ENCODE assay signal across 8 cellular contexts in genomic region chr17:18262111-18262510, GRCh38. TPM values are rescaled to one million over a fixed set of nuclear protein-coding genes. Genes with fewer than 3 reads are reported as not detected.
DNase-seq lines count a peak whose midpoint lies in the region; ATAC-seq and TF ChIP-seq lines count a peak whose summit lies in the region.
"Had no signal": no experiment of that assay in that cellular context is flagged by ENCODE, and none has a peak within 500 bp of the region (broad histone marks: within the 10 kb centered on the region; RNA-seq: fewer than 3 reads in every experiment).

No MANE protein-coding gene starts in this region.

- H3K9me3 Mint-ChIP-seq in CD4-positive, alpha-beta memory T cell, result no peaks in the 10 kb centered on the region
- H3K9me3 Mint-ChIP-seq in activated B cell treated with CpG ODN at 0.5 μM for 24 hours, result no peaks in the 10 kb centered on the region

- H2BK12ac ChIP-seq in mesenchymal stem cell (ENCODE audit: low read length in 2 of 2), result no peak overlapping the region

- H2BK5ac ChIP-seq in mesenchymal stem cell (ENCODE audit: low read depth, low read length, poor library complexity, severe bottlenecking), result no peak overlapping the region

- H2AFZ ChIP-seq in mesenchymal stem cell (ENCODE audit: low read depth, low read length), result no peak overlapping the region

- no peaks in the 10 kb centered on the region for H3K27me3 ChIP-seq in CD4-positive, alpha-beta memory T cell (ENCODE audit: insufficient read depth, low read length)
- no peaks in the 10 kb centered on the region for H3K27me3 ChIP-seq in mesenchymal stem cell (ENCODE audit: control insufficient read depth in 1 of 2, insufficient read depth in 1 of 2, low read length in 2 of 2)

- no peak overlapping the region for H3K4ac ChIP-seq in mesenchymal stem cell (ENCODE audit: low read depth in 1 of 2, low read length in 2 of 2)

- peaks cover 13 to 45% (median 26%) of the 10 kb centered on the region in 4 donors for H3K4me1 Mint-ChIP-seq in CD4-positive, alpha-beta memory T cell
- H3K4me1 Mint-ChIP-seq in activated B cell treated with CpG ODN at 0.5 μM for 24 hours, result peaks cover 31% of the 10 kb centered on the region

- peak overlapping the region; percentile 96 for H3K27ac ChIP-seq in CD4-positive, alpha-beta memory T cell (ENCODE audit: low read depth, low read length)
- H3K27ac ChIP-seq in mesenchymal stem cell (ENCODE audit: low read length, poor library complexity, severe bottlenecking) (peak overlapping the region; percentile 77), substantia nigra (ENCODE audit: low read depth, low read length, poor library complexity, severe bottlenecking) (no peak overlapping the region)

- peaks cover 4 to 15% of the 10 kb centered on the region in 2 donors for H3K36me3 Mint-ChIP-seq in CD4-positive, alpha-beta memory T cell
- peaks cover 12% of the 10 kb centered on the region for H3K36me3 Mint-ChIP-seq in activated B cell treated with CpG ODN at 0.5 μM for 24 hours (ENCODE audit: low read depth)

- H3K4me1 ChIP-seq in CD4-positive, alpha-beta memory T cell (ENCODE audit: insufficient read depth, low read length), result peaks cover 37% of the 10 kb centered on the region
- peaks cover 34% of the 10 kb centered on the region for H3K4me1 ChIP-seq in mesenchymal stem cell (ENCODE audit: control insufficient read depth, insufficient read depth, low read depth, low read length)

- ATAC-seq in activated B cell treated with CpG ODN at 0.5 μM for 24 hours (ENCODE audit: low read depth), result no peak

- H3K9ac ChIP-seq in mesenchymal stem cell (ENCODE audit: low read length), result peak overlapping the region; percentile 97

- H2BK120ac ChIP-seq in mesenchymal stem cell (ENCODE audit: low read depth, low read length), result no peak overlapping the region

- H2BK15ac ChIP-seq in mesenchymal stem cell (ENCODE audit: low read depth, poor library complexity, severe bottlenecking), result no peak overlapping the region

- peaks cover 23% of the 10 kb centered on the region for H3K79me1 ChIP-seq in mesenchymal stem cell (replicated peaks; ENCODE audit: low read length, poor library complexity, severe bottlenecking)

- no peak for TF ChIP-seq CTCF in activated B cell treated with CpG ODN at 0.5 μM for 24 hours (IDR thresholded peaks at IDR 0.05)

- H3K4me3 ChIP-seq in CD4-positive, alpha-beta memory T cell (ENCODE audit: low read length in 2 of 2), result no peak overlapping the region
- H3K4me3 ChIP-seq in mesenchymal stem cell (ENCODE audit: insufficient read depth in 1 of 2, low read depth in 1 of 2, low read length in 2 of 2), result peak overlapping the region in 1 of 2 experiments; percentile 87

- H3K27ac Mint-ChIP-seq in CD4-positive, alpha-beta memory T cell, result peak overlapping the region in 6 of 7 donors; percentile 48 to 89 (median 70)
- no peak overlapping the region for H3K27ac Mint-ChIP-seq in activated B cell treated with CpG ODN at 0.5 μM for 24 hours

- no peaks in the 10 kb centered on the region for H3K27me3 Mint-ChIP-seq in CD4-positive, alpha-beta memory T cell
- no peaks in the 10 kb centered on the region for H3K27me3 Mint-ChIP-seq in activated B cell treated with CpG ODN at 0.5 μM for 24 hours

- H3K36me3 ChIP-seq in CD4-positive, alpha-beta memory T cell (ENCODE audit: insufficient read depth, low read length), result peaks cover 21% of the 10 kb centered on the region
- peaks cover 32 to 35% of the 10 kb centered on the region in 2 experiments for H3K36me3 ChIP-seq in mesenchymal stem cell (ENCODE audit: control insufficient read depth in 1 of 2, insufficient read depth in 2 of 2, low read depth in 1 of 2, low read length in 2 of 2)

- no peak overlapping the region for H3K23ac ChIP-seq in mesenchymal stem cell (ENCODE audit: low read length in 2 of 2)

- CTCF ChIA-PET in CD4-positive, alpha-beta memory T cell (lab: Charles Lee; ENCODE audit: partially characterized antibody), result interaction anchor here (1.1 kb wide), 1 partner anchor 364 kb away, joined by 3 read pairs; no protein-coding TSS in a partner anchor
- CTCF ChIA-PET in activated B cell treated with CpG ODN at 0.5 μM for 24 hours (lab: Charles Lee), result no interaction called here

- WGBS in mesenchymal stem cell, result 89% methylated on average over 2 of the region's 2 CpGs

- no peak overlapping the region for H3K14ac ChIP-seq in mesenchymal stem cell (ENCODE audit: low read length in 2 of 2)

- H3K4me2 ChIP-seq in mesenchymal stem cell (ENCODE audit: low read length, poor library complexity, severe bottlenecking), result no peak overlapping the region

- H3K9me3 ChIP-seq in CD4-positive, alpha-beta memory T cell (ENCODE audit: control insufficient read depth in 1 of 2, low read length in 2 of 2), result no peaks in the 10 kb centered on the region
- no peaks in the 10 kb centered on the region for H3K9me3 ChIP-seq in mesenchymal stem cell (ENCODE audit: control insufficient read depth, low read length)

- no peak overlapping the region for H4K91ac ChIP-seq in mesenchymal stem cell (ENCODE audit: low read length)

- H2AK5ac ChIP-seq in mesenchymal stem cell (ENCODE audit: low read length, severe bottlenecking), result no peak overlapping the region

- H3K18ac ChIP-seq in mesenchymal stem cell (ENCODE audit: low read depth in 1 of 2, low read length in 2 of 2), result no peak overlapping the region

- no peak for DNase-seq in CD4-positive, alpha-beta memory T cell
- DNase-seq in activated B cell treated with CpG ODN at 0.5 μM for 24 hours (no peak), mesenchymal stem cell (no peak), substantia nigra (lab: John Stamatoyannopoulos, UW) (no peak), dermis blood vessel endothelial cell (no peak), hippocampal formation (lab: John Stamatoyannopoulos, UW) (no peak)
- DNase-seq: NCI-H526 treated with DMSO at 0.1 percent for 48 hours; stimulated activated CD4-positive, alpha-beta T cell treated with anti-CD3 and anti-CD28 coated beads, Interleukin-12 subunit alpha, Interleukin-12 subunit beta, amount 100 ng/mL, for 4 hours had no signal

- H3K4me3 Mint-ChIP-seq in CD4-positive, alpha-beta memory T cell, result peak overlapping the region; percentile 41 to 90 (median 82)
- peak overlapping the region; percentile 79 for H3K4me3 Mint-ChIP-seq in activated B cell treated with CpG ODN at 0.5 μM for 24 hours

- POLR2A ChIA-PET in CD4-positive, alpha-beta memory T cell (lab: Charles Lee; ENCODE audit: partially characterized antibody), result no interaction called here
- POLR2A ChIA-PET in activated B cell treated with CpG ODN at 0.5 μM for 24 hours (lab: Charles Lee), result no interaction called here

- H4K8ac ChIP-seq in mesenchymal stem cell (ENCODE audit: low read length), result no peak overlapping the region

- intact Hi-C loops in CD4-positive, alpha-beta memory T cell (cut with micrococcal nuclease), result no loop called here
- intact Hi-C loops in activated B cell treated with CpG ODN at 0.5 μM for 24 hours (cut with micrococcal nuclease), result loop anchor here (5.0 kb wide), 1 partner anchor 525 kb away; no protein-coding TSS in a partner anchor

RNA-seq across cellular contexts. Expression of gene MIEF2, which starts 1.6 kb away (rescaled TPM):
- 10 to 100 TPM; 18.2 to 19.3 TPM for total RNA-seq in CD4-positive, alpha-beta memory T cell
- polyA plus RNA-seq in CD4-positive, alpha-beta memory T cell, result 10 to 100 TPM in 1 of 2 donors, 1 to 10 TPM in 1; 9.9 to 10.9 TPM
- 5.6 and 8.8 TPM in 2 replicates for total RNA-seq in activated B cell treated with CpG ODN at 0.5 μM for 24 hours
- 3.5 TPM for polyA plus RNA-seq in mesenchymal stem cell (2013, experiment 1 of 2)
- polyA plus RNA-seq in mesenchymal stem cell (2013, experiment 2 of 2), result 3.6 TPM
- total RNA-seq in dermis blood vessel endothelial cell, result 22.4 and 22.6 TPM in 2 replicates

RNA-seq across cellular contexts. Expression of gene FLII, which starts 3.6 kb away (rescaled TPM):
- total RNA-seq in CD4-positive, alpha-beta memory T cell, result 100 to 1,000 TPM; 333 to 344 TPM
- 100 to 1,000 TPM; 113 to 204 TPM for polyA plus RNA-seq in CD4-positive, alpha-beta memory T cell
- 291 and 301 TPM in 2 replicates for total RNA-seq in activated B cell treated with CpG ODN at 0.5 μM for 24 hours
- 181 TPM for polyA plus RNA-seq in mesenchymal stem cell (2013, experiment 1 of 2)
- polyA plus RNA-seq in mesenchymal stem cell (2013, experiment 2 of 2), result 174 TPM
- 409 and 588 TPM in 2 replicates for total RNA-seq in dermis blood vessel endothelial cell

RNA-seq across cellular contexts. Expression of gene LLGL1, which starts 36.7 kb away (rescaled TPM):
- total RNA-seq in CD4-positive, alpha-beta memory T cell, result 10 to 100 TPM; 19.9 to 20.5 TPM
- polyA plus RNA-seq in CD4-positive, alpha-beta memory T cell, result 1 to 10 TPM in 1 of 2 donors, under 1 TPM in 1; 0.25 to 1.3 TPM
- total RNA-seq in activated B cell treated with CpG ODN at 0.5 μM for 24 hours, result 9.7 and 10.5 TPM in 2 replicates
- polyA plus RNA-seq in mesenchymal stem cell (2013, experiment 1 of 2), result 13.5 TPM
- polyA plus RNA-seq in mesenchymal stem cell (2013, experiment 2 of 2), result 13.0 TPM
- total RNA-seq in dermis blood vessel endothelial cell, result 27.9 and 40.0 TPM in 2 replicates

RNA-seq across cellular contexts. Expression of gene TOP3A, which starts 52.7 kb away (rescaled TPM):
- 10 to 100 TPM; 43.8 to 55.2 TPM for total RNA-seq in CD4-positive, alpha-beta memory T cell
- 10 to 100 TPM in 1 of 2 donors, 1 to 10 TPM in 1; 6.2 to 19.1 TPM for polyA plus RNA-seq in CD4-positive, alpha-beta memory T cell
- total RNA-seq in activated B cell treated with CpG ODN at 0.5 μM for 24 hours, result 44.8 and 46.4 TPM in 2 replicates
- 12.8 TPM for polyA plus RNA-seq in mesenchymal stem cell (2013, experiment 1 of 2)
- 12.5 TPM for polyA plus RNA-seq in mesenchymal stem cell (2013, experiment 2 of 2)
- 26.8 and 47.0 TPM in 2 replicates for total RNA-seq in dermis blood vessel endothelial cell

RNA-seq across cellular contexts. Expression of gene SMCR8, which starts 53.0 kb away (rescaled TPM):
- total RNA-seq in CD4-positive, alpha-beta memory T cell, result 10 to 100 TPM; 49.7 to 51.3 TPM
- polyA plus RNA-seq in CD4-positive, alpha-beta memory T cell, result 1 to 10 TPM in 1 of 2 donors, under 1 TPM in 1; 0.47 to 5.2 TPM
- total RNA-seq in activated B cell treated with CpG ODN at 0.5 μM for 24 hours, result 32.5 and 36.9 TPM in 2 replicates
- polyA plus RNA-seq in mesenchymal stem cell (2013, experiment 1 of 2), result 10.0 TPM
- 9.7 TPM for polyA plus RNA-seq in mesenchymal stem cell (2013, experiment 2 of 2)
- 18.7 and 28.8 TPM in 2 replicates for total RNA-seq in dermis blood vessel endothelial cell
